In genomic region chr2:10480359-10480949, GRCh38 we compare ENCODE assay signal across 2 cellular contexts.
TF ChIP-seq lines count a peak whose summit lies in the region.

No MANE protein-coding gene starts in this region.

TF ChIP-seq in HEK293, 187 proteins besides CTCF, POLR2A, EP300 and RAD21 (continued from another document):
- TF ChIP-seq ZNF626 (tag by site-specific recombination; IDR thresholded peaks at IDR 0.05), result no peak
- no peak for TF ChIP-seq ZNF239 (tag by site-specific recombination; IDR thresholded peaks at IDR 0.05)
- TF ChIP-seq PRDM1 (tag by site-specific recombination; IDR thresholded peaks at IDR 0.05), result peak; percentile 99
- TF ChIP-seq, protein P1, sequence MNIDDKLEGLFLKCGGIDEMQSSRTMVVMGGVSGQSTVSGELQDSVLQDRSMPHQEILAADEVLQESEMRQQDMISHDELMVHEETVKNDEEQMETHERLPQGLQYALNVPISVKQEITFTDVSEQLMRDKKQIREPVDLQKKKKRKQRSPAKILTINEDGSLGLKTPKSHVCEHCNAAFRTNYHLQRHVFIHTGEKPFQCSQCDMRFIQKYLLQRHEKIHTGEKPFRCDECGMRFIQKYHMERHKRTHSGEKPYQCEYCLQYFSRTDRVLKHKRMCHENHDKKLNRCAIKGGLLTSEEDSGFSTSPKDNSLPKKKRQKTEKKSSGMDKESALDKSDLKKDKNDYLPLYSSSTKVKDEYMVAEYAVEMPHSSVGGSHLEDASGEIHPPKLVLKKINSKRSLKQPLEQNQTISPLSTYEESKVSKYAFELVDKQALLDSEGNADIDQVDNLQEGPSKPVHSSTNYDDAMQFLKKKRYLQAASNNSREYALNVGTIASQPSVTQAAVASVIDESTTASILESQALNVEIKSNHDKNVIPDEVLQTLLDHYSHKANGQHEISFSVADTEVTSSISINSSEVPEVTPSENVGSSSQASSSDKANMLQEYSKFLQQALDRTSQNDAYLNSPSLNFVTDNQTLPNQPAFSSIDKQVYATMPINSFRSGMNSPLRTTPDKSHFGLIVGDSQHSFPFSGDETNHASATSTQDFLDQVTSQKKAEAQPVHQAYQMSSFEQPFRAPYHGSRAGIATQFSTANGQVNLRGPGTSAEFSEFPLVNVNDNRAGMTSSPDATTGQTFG (tag by site-specific recombination; IDR thresholded peaks at IDR 0.05; ENCODE audit: borderline replicate concordance), result 0 out of 2 replicates have a peak, but pooled peaks have one; percentile 60
- TF ChIP-seq ZNF366 (tag by site-specific recombination; conservative IDR thresholded peaks at IDR 0.05), result peak; percentile 99
- TF ChIP-seq ZSCAN30 (tag by site-specific recombination; IDR thresholded peaks at IDR 0.05), result no peak
- no peak for TF ChIP-seq SP7 (tag by site-specific recombination; IDR thresholded peaks at IDR 0.05)
- TF ChIP-seq ZNF155 (tag by site-specific recombination; IDR thresholded peaks at IDR 0.05), result no peak
- TF ChIP-seq, protein P2, sequence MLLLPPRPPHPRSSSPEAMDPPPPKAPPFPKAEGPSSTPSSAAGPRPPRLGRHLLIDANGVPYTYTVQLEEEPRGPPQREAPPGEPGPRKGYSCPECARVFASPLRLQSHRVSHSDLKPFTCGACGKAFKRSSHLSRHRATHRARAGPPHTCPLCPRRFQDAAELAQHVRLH (tag by site-specific recombination; IDR thresholded peaks at IDR 0.05), result no peak
- TF ChIP-seq, protein P3, sequence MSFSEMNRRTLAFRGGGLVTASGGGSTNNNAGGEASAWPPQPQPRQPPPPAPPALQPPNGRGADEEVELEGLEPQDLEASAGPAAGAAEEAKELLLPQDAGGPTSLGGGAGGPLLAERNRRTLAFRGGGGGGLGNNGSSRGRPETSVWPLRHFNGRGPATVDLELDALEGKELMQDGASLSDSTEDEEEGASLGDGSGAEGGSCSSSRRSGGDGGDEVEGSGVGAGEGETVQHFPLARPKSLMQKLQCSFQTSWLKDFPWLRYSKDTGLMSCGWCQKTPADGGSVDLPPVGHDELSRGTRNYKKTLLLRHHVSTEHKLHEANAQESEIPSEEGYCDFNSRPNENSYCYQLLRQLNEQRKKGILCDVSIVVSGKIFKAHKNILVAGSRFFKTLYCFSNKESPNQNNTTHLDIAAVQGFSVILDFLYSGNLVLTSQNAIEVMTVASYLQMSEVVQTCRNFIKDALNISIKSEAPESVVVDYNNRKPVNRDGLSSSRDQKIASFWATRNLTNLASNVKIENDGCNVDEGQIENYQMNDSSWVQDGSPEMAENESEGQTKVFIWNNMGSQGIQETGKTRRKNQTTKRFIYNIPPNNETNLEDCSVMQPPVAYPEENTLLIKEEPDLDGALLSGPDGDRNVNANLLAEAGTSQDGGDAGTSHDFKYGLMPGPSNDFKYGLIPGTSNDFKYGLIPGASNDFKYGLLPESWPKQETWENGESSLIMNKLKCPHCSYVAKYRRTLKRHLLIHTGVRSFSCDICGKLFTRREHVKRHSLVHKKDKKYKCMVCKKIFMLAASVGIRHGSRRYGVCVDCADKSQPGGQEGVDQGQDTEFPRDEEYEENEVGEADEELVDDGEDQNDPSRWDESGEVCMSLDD (tag by site-specific recombination; IDR thresholded peaks at IDR 0.05), result no peak

TF ChIP-seq in K562, 482 proteins besides CTCF, POLR2A, EP300 and RAD21 (continued from another document and continues in another):
- TF ChIP-seq MLLT1 (IDR thresholded peaks at IDR 0.05) (no peak), LEF1 (IDR thresholded peaks at IDR 0.05) (no peak), ILF3 (IDR thresholded peaks at IDR 0.05; ENCODE audit: borderline replicate concordance) (no peak), TRIM25 (IDR thresholded peaks at IDR 0.05; ENCODE audit: borderline replicate concordance) (no peak), TFAP4 (CRISPR knock-in tag; IDR thresholded peaks at IDR 0.05; ENCODE audit: borderline replicate concordance) (no peak), MGA (IDR thresholded peaks at IDR 0.05) (0 out of 2 replicates have a peak, but pooled peaks have one; percentile 10), MTA3 (IDR thresholded peaks at IDR 0.05; ENCODE audit: borderline replicate concordance) (no peak), SLC30A9 (CRISPR knock-in tag; IDR thresholded peaks at IDR 0.05) (no peak), ZNF121 (CRISPR knock-in tag; conservative IDR thresholded peaks at IDR 0.05) (no peak), ETV1 (tag; conservative IDR thresholded peaks at IDR 0.05; ENCODE audit: low read depth) (no peak)
- TF ChIP-seq, protein P4, sequence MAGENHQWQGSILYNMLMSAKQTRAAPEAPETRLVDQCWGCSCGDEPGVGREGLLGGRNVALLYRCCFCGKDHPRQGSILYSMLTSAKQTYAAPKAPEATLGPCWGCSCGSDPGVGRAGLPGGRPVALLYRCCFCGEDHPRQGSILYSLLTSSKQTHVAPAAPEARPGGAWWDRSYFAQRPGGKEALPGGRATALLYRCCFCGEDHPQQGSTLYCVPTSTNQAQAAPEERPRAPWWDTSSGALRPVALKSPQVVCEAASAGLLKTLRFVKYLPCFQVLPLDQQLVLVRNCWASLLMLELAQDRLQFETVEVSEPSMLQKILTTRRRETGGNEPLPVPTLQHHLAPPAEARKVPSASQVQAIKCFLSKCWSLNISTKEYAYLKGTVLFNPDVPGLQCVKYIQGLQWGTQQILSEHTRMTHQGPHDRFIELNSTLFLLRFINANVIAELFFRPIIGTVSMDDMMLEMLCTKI (IDR thresholded peaks at IDR 0.05; ENCODE audit: partially characterized antibody), result no peak
- TF ChIP-seq, protein P5, sequence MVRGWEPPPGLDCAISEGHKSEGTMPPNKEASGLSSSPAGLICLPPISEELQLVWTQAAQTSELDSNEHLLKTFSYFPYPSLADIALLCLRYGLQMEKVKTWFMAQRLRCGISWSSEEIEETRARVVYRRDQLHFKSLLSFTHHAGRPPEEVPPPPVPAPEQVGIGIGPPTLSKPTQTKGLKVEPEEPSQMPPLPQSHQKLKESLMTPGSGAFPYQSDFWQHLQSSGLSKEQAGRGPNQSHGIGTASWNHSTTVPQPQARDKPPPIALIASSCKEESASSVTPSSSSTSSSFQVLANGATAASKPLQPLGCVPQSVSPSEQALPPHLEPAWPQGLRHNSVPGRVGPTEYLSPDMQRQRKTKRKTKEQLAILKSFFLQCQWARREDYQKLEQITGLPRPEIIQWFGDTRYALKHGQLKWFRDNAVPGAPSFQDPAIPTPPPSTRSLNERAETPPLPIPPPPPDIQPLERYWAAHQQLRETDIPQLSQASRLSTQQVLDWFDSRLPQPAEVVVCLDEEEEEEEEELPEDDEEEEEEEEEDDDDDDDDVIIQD (CRISPR knock-in tag; IDR thresholded peaks at IDR 0.05), result no peak
- TF ChIP-seq, protein P6, sequence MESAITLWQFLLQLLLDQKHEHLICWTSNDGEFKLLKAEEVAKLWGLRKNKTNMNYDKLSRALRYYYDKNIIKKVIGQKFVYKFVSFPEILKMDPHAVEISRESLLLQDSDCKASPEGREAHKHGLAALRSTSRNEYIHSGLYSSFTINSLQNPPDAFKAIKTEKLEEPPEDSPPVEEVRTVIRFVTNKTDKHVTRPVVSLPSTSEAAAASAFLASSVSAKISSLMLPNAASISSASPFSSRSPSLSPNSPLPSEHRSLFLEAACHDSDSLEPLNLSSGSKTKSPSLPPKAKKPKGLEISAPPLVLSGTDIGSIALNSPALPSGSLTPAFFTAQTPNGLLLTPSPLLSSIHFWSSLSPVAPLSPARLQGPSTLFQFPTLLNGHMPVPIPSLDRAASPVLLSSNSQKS (CRISPR knock-in tag; IDR thresholded peaks at IDR 0.05), result no peak
